Comparison of ENCODE assay signal across 8 cellular contexts in genomic region chr19:40652303-40652702, GRCh38. TPM values are rescaled to one million over a fixed set of nuclear protein-coding genes. Genes with fewer than 3 reads are reported as not detected.
A peak's percentile ranks its signal among the peaks of the same experiment; 100 is the strongest.
DNase-seq lines count a peak whose midpoint lies in the region; ATAC-seq, FAIRE-seq and TF ChIP-seq lines count a peak whose summit lies in the region.
"Not testable (repeated sequence)": the region's sequence is repeated elsewhere in the genome, so short reads cannot be mapped to it uniquely, and the experiment has no call there.

No MANE protein-coding gene starts in this region.

- not testable (repeated sequence) for H3K36me3 ChIP-seq in HEK293 (ENCODE audit: control insufficient read depth in 2 of 2, insufficient read depth in 1 of 2, low read length in 2 of 2); kidney (ENCODE audit: control insufficient read depth in 1 of 2, insufficient read depth in 2 of 2, low read length in 2 of 2); subcutaneous abdominal adipose tissue (ENCODE audit: control insufficient read depth in 5 of 5, insufficient read depth in 5 of 5, low read length in 5 of 5); vagina

- H3K27ac Mint-ChIP-seq in activated B cell treated with CpG ODN at 0.5 μM for 24 hours, result not testable (repeated sequence)

- H3K9me3 Mint-ChIP-seq in activated B cell treated with CpG ODN at 0.5 μM for 24 hours, result not testable (repeated sequence)

- not testable (repeated sequence) for H3K9me3 ChIP-seq in HEK293 (ENCODE audit: control insufficient read depth, insufficient read depth, low read depth, low read length); kidney (ENCODE audit: control insufficient read depth in 1 of 2, low read length in 2 of 2); subcutaneous abdominal adipose tissue (ENCODE audit: control insufficient read depth in 5 of 5, low read length in 5 of 5); vagina

- intact Hi-C loops in activated B cell treated with CpG ODN at 0.5 μM for 24 hours (cut with micrococcal nuclease); Right ventricle myocardium superior (cut with DNase I); kidney (cut with DNase I); vagina (cut with DNase I): not testable (repeated sequence)

- ATAC-seq in activated B cell treated with CpG ODN at 0.5 μM for 24 hours (ENCODE audit: low read depth) (peak; percentile 18), Right ventricle myocardium superior (ENCODE audit: poor library complexity) (peak; percentile 12)

- not testable (repeated sequence) for TF ChIP-seq POLR2A in vagina (IDR thresholded peaks at IDR 0.05)

- FAIRE-seq in kidney (lab: Jason Lieb, UNC), result not testable (repeated sequence)

- not testable (repeated sequence) for H3K4me3 ChIP-seq in GM12865 (ENCODE audit: low read depth, low read length); HEK293 (ENCODE audit: low read depth, low read length); coronary artery; kidney (ENCODE audit: low read length in 2 of 2); subcutaneous abdominal adipose tissue (ENCODE audit: low read depth in 1 of 5, low read length in 5 of 5); vagina

- not testable (repeated sequence) for H3K9ac ChIP-seq in kidney (ENCODE audit: low read length in 2 of 2); subcutaneous abdominal adipose tissue (ENCODE audit: low read length in 5 of 5)

- not testable (repeated sequence) for H3K4me1 Mint-ChIP-seq in activated B cell treated with CpG ODN at 0.5 μM for 24 hours

- not testable (repeated sequence) for TF ChIP-seq CTCF in GM12865 (IDR thresholded peaks at IDR 0.05; ENCODE audit: insufficient read depth, low read depth, low read length, missing control alignments); HEK293 (tag by site-specific recombination; IDR thresholded peaks at IDR 0.05); activated B cell treated with CpG ODN at 0.5 μM for 24 hours (IDR thresholded peaks at IDR 0.05); coronary artery (IDR thresholded peaks at IDR 0.05); kidney (IDR thresholded peaks at IDR 0.05; ENCODE audit: borderline replicate concordance, extremely low read depth, insufficient read depth); vagina (IDR thresholded peaks at IDR 0.05)

- DNase-seq in GM12865 (ENCODE audit: low read depth), result peak; percentile 84
- DNase-seq in activated B cell treated with CpG ODN at 0.5 μM for 24 hours; coronary artery (ENCODE audit: low spot score); vagina (ENCODE audit: extremely low spot score in 2 of 2): not testable (repeated sequence)
- peak; percentile 25 for DNase-seq in Right ventricle myocardium superior
- DNase-seq in kidney, result peak; percentile 30

- not testable (repeated sequence) for H3K27me3 ChIP-seq in subcutaneous abdominal adipose tissue (ENCODE audit: control insufficient read depth in 5 of 5, insufficient read depth in 4 of 5, low read length in 5 of 5); vagina

- H3K27me3 Mint-ChIP-seq in activated B cell treated with CpG ODN at 0.5 μM for 24 hours, result not testable (repeated sequence)

- not testable (repeated sequence) for H3K4me3 Mint-ChIP-seq in activated B cell treated with CpG ODN at 0.5 μM for 24 hours

- POLR2A ChIA-PET in HEK293 (lab: Yijun Ruan, JAX), result interaction anchor here (0.6 kb wide), 1 partner anchor 611 kb away, joined by 6 read pairs; no protein-coding TSS in a partner anchor
- POLR2A ChIA-PET in activated B cell treated with CpG ODN at 0.5 μM for 24 hours (lab: Charles Lee), result not testable (repeated sequence)

- not testable (repeated sequence) for H3K27ac ChIP-seq in HEK293 (ENCODE audit: extremely low read depth, low read depth, low read length); kidney (ENCODE audit: low read depth in 2 of 2, low read length in 2 of 2)
- H3K27ac ChIP-seq in coronary artery, result peak overlapping the region; percentile 58 to 64
- H3K27ac ChIP-seq in subcutaneous abdominal adipose tissue (ENCODE audit: low read depth, low read length), result peak overlapping the region; percentile 72
- H3K27ac ChIP-seq in vagina, result peak overlapping the region; percentile 71

- not testable (repeated sequence) for H3K4me1 ChIP-seq in HEK293 (ENCODE audit: control insufficient read depth, insufficient read depth, low read length); kidney (ENCODE audit: control insufficient read depth in 1 of 2, insufficient read depth in 1 of 2, low read depth in 1 of 2, low read length in 2 of 2)
- peaks cover 11 to 23% (median 22%) of the 10 kb centered on the region in 5 donors for H3K4me1 ChIP-seq in subcutaneous abdominal adipose tissue (ENCODE audit: control insufficient read depth in 5 of 5, insufficient read depth in 5 of 5, low read length in 5 of 5)
- H3K4me1 ChIP-seq in vagina, result peaks cover 23% of the 10 kb centered on the region

- CTCF ChIA-PET in HEK293 (lab: Yijun Ruan, JAX) (interaction anchor here (1.5 to 7.0 kb wide), 2 partner anchors 17 to 55 kb away, joined by 4 to 54 read pairs; no protein-coding TSS in a partner anchor), activated B cell treated with CpG ODN at 0.5 μM for 24 hours (lab: Charles Lee) (interaction anchor here (1.2 kb wide), 1 partner anchor 18 kb away, joined by 3 read pairs; no protein-coding TSS in a partner anchor)

- not testable (repeated sequence) for H3K36me3 Mint-ChIP-seq in activated B cell treated with CpG ODN at 0.5 μM for 24 hours (ENCODE audit: low read depth)

TF ChIP-seq in HEK293, 187 proteins besides CTCF, POLR2A, EP300 and RAD21:
- 0 out of 2 replicates have a peak, but pooled peaks have one; percentile 18 for TF ChIP-seq ZFHX2 (tag by site-specific recombination; conservative IDR thresholded peaks at IDR 0.05)

RNA-seq across cellular contexts. Expression of gene NUMBL, which starts 38.1 kb away (rescaled TPM):
- 4.4 and 11.8 TPM in 2 replicates for total RNA-seq in activated B cell treated with CpG ODN at 0.5 μM for 24 hours
- 13.5 TPM for total RNA-seq in Right ventricle myocardium superior
- 24.3 TPM for total RNA-seq in kidney
- 3.3 TPM for polyA plus RNA-seq in kidney (ENCODE audit: insufficient read depth, low read depth, low replicate concordance)
- total RNA-seq in vagina, result 66.0 TPM

RNA-seq across cellular contexts. Expression of gene LTBP4, which starts 51.1 kb away (rescaled TPM):
- 57.2 and 75.1 TPM in 2 replicates for total RNA-seq in activated B cell treated with CpG ODN at 0.5 μM for 24 hours
- 296 TPM for total RNA-seq in Right ventricle myocardium superior
- 155 TPM for total RNA-seq in kidney
- 52.1 TPM for polyA plus RNA-seq in kidney (ENCODE audit: insufficient read depth, low read depth, low replicate concordance)
- 983 TPM for total RNA-seq in vagina
